2 cellular contexts compared by ENCODE assay signal in the genomic region with DNA sequence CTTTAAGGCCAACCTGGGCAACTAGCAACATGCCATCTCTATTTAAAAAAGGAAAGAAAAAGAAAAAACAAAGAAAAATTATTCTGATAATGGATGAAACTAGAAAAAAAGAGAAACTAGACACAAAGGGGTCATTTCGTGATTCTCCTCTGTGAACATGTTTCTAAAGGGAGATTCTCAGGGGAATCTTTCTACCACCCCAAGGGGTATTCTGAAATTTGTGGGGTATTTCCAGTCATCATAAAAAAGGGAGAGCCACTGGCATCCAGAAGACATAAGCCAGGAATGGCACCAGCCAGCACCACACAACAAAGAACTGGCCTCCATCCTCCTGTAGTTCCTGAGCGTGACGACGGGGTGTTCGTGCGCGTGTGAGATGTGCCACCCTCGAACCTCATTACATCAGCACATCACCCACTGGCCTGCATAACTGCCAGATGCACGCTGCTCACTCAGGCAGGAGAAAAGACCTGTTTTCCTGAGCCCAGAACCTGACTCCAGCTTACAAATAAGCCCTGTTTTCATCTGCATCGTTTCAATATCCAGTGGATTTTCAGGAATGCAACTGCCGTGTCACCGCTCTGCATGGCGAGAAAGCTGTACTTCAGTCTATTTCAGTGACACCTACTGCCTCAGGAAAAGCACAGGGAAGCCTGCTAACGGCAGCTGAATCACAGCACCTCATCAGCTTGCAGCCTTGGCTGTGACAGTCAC.
TF ChIP-seq lines count a peak whose summit lies in the region.

No MANE protein-coding gene starts in this region.

TF ChIP-seq in GM23338, 12 proteins besides CTCF, POLR2A, EP300 and RAD21 (continued from another document and continues in another):
- TF ChIP-seq, protein P1, sequence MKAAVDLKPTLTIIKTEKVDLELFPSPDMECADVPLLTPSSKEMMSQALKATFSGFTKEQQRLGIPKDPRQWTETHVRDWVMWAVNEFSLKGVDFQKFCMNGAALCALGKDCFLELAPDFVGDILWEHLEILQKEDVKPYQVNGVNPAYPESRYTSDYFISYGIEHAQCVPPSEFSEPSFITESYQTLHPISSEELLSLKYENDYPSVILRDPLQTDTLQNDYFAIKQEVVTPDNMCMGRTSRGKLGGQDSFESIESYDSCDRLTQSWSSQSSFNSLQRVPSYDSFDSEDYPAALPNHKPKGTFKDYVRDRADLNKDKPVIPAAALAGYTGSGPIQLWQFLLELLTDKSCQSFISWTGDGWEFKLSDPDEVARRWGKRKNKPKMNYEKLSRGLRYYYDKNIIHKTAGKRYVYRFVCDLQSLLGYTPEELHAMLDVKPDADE (IDR thresholded peaks at IDR 0.05): no peak
- TF ChIP-seq NANOG (IDR thresholded peaks at IDR 0.05; ENCODE audit: borderline replicate concordance) (no peak), EZH2phosphoT487 (IDR thresholded peaks at IDR 0.05; ENCODE audit: unreplicated experiment) (no peak), STAT1 (IDR thresholded peaks at IDR 0.05; ENCODE audit: unreplicated experiment) (no peak), JUNB (IDR thresholded peaks at IDR 0.05; ENCODE audit: unreplicated experiment) (no peak), CREB1 (CRISPR knock-in tag; IDR thresholded peaks at IDR 0.05; ENCODE audit: low read depth) (no peak)
- TF ChIP-seq, protein P2, sequence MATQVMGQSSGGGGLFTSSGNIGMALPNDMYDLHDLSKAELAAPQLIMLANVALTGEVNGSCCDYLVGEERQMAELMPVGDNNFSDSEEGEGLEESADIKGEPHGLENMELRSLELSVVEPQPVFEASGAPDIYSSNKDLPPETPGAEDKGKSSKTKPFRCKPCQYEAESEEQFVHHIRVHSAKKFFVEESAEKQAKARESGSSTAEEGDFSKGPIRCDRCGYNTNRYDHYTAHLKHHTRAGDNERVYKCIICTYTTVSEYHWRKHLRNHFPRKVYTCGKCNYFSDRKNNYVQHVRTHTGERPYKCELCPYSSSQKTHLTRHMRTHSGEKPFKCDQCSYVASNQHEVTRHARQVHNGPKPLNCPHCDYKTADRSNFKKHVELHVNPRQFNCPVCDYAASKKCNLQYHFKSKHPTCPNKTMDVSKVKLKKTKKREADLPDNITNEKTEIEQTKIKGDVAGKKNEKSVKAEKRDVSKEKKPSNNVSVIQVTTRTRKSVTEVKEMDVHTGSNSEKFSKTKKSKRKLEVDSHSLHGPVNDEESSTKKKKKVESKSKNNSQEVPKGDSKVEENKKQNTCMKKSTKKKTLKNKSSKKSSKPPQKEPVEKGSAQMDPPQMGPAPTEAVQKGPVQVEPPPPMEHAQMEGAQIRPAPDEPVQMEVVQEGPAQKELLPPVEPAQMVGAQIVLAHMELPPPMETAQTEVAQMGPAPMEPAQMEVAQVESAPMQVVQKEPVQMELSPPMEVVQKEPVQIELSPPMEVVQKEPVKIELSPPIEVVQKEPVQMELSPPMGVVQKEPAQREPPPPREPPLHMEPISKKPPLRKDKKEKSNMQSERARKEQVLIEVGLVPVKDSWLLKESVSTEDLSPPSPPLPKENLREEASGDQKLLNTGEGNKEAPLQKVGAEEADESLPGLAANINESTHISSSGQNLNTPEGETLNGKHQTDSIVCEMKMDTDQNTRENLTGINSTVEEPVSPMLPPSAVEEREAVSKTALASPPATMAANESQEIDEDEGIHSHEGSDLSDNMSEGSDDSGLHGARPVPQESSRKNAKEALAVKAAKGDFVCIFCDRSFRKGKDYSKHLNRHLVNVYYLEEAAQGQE (IDR thresholded peaks at IDR 0.05; ENCODE audit: unreplicated experiment): no peak
- TF ChIP-seq, protein P3, sequence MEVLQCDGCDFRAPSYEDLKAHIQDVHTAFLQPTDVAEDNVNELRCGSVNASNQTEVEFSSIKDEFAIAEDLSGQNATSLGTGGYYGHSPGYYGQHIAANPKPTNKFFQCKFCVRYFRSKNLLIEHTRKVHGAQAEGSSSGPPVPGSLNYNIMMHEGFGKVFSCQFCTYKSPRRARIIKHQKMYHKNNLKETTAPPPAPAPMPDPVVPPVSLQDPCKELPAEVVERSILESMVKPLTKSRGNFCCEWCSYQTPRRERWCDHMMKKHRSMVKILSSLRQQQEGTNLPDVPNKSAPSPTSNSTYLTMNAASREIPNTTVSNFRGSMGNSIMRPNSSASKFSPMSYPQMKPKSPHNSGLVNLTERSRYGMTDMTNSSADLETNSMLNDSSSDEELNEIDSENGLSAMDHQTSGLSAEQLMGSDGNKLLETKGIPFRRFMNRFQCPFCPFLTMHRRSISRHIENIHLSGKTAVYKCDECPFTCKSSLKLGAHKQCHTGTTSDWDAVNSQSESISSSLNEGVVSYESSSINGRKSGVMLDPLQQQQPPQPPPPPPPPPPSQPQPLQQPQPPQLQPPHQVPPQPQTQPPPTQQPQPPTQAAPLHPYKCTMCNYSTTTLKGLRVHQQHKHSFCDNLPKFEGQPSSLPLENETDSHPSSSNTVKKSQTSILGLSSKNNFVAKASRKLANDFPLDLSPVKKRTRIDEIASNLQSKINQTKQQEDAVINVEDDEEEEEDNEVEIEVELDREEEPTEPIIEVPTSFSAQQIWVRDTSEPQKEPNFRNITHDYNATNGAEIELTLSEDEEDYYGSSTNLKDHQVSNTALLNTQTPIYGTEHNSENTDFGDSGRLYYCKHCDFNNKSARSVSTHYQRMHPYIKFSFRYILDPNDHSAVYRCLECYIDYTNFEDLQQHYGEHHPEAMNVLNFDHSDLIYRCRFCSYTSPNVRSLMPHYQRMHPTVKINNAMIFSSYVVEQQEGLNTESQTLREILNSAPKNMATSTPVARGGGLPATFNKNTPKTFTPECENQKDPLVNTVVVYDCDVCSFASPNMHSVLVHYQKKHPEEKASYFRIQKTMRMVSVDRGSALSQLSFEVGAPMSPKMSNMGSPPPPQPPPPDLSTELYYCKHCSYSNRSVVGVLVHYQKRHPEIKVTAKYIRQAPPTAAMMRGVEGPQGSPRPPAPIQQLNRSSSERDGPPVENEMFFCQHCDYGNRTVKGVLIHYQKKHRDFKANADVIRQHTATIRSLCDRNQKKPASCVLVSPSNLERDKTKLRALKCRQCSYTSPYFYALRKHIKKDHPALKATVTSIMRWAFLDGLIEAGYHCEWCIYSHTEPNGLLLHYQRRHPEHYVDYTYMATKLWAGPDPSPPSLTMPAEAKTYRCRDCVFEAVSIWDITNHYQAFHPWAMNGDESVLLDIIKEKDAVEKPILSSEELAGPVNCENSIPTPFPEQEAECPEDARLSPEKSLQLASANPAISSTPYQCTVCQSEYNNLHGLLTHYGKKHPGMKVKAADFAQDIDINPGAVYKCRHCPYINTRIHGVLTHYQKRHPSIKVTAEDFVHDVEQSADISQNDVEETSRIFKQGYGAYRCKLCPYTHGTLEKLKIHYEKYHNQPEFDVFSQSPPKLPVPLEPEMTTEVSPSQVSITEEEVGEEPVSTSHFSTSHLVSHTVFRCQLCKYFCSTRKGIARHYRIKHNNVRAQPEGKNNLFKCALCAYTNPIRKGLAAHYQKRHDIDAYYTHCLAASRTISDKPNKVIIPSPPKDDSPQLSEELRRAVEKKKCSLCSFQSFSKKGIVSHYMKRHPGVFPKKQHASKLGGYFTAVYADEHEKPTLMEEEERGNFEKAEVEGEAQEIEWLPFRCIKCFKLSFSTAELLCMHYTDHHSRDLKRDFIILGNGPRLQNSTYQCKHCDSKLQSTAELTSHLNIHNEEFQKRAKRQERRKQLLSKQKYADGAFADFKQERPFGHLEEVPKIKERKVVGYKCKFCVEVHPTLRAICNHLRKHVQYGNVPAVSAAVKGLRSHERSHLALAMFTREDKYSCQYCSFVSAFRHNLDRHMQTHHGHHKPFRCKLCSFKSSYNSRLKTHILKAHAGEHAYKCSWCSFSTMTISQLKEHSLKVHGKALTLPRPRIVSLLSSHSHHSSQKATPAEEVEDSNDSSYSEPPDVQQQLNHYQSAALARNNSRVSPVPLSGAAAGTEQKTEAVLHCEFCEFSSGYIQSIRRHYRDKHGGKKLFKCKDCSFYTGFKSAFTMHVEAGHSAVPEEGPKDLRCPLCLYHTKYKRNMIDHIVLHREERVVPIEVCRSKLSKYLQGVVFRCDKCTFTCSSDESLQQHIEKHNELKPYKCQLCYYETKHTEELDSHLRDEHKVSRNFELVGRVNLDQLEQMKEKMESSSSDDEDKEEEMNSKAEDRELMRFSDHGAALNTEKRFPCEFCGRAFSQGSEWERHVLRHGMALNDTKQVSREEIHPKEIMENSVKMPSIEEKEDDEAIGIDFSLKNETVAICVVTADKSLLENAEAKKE (CRISPR knock-in tag; IDR thresholded peaks at IDR 0.05): no peak

TF ChIP-seq in SK-N-SH treated with all-trans-retinoic acid at 6 μM for 48 hours, 23 proteins besides CTCF, POLR2A, EP300 and RAD21 (continued from another document):
- TF ChIP-seq, protein P4, sequence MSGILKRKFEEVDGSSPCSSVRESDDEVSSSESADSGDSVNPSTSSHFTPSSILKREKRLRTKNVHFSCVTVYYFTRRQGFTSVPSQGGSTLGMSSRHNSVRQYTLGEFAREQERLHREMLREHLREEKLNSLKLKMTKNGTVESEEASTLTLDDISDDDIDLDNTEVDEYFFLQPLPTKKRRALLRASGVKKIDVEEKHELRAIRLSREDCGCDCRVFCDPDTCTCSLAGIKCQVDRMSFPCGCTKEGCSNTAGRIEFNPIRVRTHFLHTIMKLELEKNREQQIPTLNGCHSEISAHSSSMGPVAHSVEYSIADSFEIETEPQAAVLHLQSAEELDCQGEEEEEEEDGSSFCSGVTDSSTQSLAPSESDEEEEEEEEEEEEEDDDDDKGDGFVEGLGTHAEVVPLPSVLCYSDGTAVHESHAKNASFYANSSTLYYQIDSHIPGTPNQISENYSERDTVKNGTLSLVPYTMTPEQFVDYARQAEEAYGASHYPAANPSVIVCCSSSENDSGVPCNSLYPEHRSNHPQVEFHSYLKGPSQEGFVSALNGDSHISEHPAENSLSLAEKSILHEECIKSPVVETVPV (CRISPR knock-in tag; IDR thresholded peaks at IDR 0.05): no peak
- TF ChIP-seq OSR1 (CRISPR knock-in tag; IDR thresholded peaks at IDR 0.05) (no peak), ZFP30 (CRISPR knock-in tag; IDR thresholded peaks at IDR 0.05) (no peak), TOX (CRISPR knock-in tag; IDR thresholded peaks at IDR 0.05; ENCODE audit: borderline replicate concordance) (no peak), BACH2 (CRISPR knock-in tag; IDR thresholded peaks at IDR 0.05; ENCODE audit: borderline replicate concordance) (no peak), TCF4 (CRISPR knock-in tag; IDR thresholded peaks at IDR 0.05; ENCODE audit: borderline replicate concordance) (no peak), ZNF8 (CRISPR knock-in tag; IDR thresholded peaks at IDR 0.05) (no peak), ZNF70 (CRISPR knock-in tag; IDR thresholded peaks at IDR 0.05) (no peak), PPARA (CRISPR knock-in tag; IDR thresholded peaks at IDR 0.05; ENCODE audit: borderline replicate concordance) (no peak), GLIS3 (CRISPR knock-in tag; IDR thresholded peaks at IDR 0.05) (no peak), RARB (CRISPR knock-in tag; IDR thresholded peaks at IDR 0.05) (no peak), ARNTL (CRISPR knock-in tag; IDR thresholded peaks at IDR 0.05; ENCODE audit: borderline replicate concordance, low read depth) (no peak)
- TF ChIP-seq, protein P5, sequence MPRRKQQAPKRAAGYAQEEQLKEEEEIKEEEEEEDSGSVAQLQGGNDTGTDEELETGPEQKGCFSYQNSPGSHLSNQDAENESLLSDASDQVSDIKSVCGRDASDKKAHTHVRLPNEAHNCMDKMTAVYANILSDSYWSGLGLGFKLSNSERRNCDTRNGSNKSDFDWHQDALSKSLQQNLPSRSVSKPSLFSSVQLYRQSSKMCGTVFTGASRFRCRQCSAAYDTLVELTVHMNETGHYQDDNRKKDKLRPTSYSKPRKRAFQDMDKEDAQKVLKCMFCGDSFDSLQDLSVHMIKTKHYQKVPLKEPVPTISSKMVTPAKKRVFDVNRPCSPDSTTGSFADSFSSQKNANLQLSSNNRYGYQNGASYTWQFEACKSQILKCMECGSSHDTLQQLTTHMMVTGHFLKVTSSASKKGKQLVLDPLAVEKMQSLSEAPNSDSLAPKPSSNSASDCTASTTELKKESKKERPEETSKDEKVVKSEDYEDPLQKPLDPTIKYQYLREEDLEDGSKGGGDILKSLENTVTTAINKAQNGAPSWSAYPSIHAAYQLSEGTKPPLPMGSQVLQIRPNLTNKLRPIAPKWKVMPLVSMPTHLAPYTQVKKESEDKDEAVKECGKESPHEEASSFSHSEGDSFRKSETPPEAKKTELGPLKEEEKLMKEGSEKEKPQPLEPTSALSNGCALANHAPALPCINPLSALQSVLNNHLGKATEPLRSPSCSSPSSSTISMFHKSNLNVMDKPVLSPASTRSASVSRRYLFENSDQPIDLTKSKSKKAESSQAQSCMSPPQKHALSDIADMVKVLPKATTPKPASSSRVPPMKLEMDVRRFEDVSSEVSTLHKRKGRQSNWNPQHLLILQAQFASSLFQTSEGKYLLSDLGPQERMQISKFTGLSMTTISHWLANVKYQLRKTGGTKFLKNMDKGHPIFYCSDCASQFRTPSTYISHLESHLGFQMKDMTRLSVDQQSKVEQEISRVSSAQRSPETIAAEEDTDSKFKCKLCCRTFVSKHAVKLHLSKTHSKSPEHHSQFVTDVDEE (CRISPR knock-in tag; IDR thresholded peaks at IDR 0.05): no peak
TF ChIP-seq in SK-N-SH treated with all-trans-retinoic acid at 6 μM for 48 hours: peak in this region for 0.
